Comparison of ENCODE assay signal across 11 cellular contexts in genomic region chr22:46830001-46830715, GRCh38.
DNase-seq lines count a peak whose midpoint lies in the region; ATAC-seq and TF ChIP-seq lines count a peak whose summit lies in the region.
"Had no signal": no experiment of that assay in that cellular context is flagged by ENCODE, and none has a peak within 500 bp of the region (broad histone marks: within the 10 kb centered on the region; RNA-seq: fewer than 3 reads in every experiment).

No MANE protein-coding gene starts in this region.

- CTCF ChIA-PET in PC-3 (lab: Charles Lee) = interaction anchor here (0.5 kb wide), 1 partner anchor 24 kb away, joined by 3 read pairs; no protein-coding TSS in a partner anchor

- POLR2A ChIA-PET in PC-3 (lab: Charles Lee; ENCODE audit: unreplicated experiment) = interaction anchor here (0.5 to 0.6 kb wide), 3 partner anchors 9 to 32 kb away, joined by 4 to 5 read pairs (median 4); no protein-coding TSS in a partner anchor

- peaks cover 37% of the 10 kb centered on the region for H3K79me2 ChIP-seq in PC-3 (ENCODE audit: low read length)

- H4K20me1 ChIP-seq in PC-3 (ENCODE audit: low read length) = no peaks in the 10 kb centered on the region

- 0 out of 2 replicates have a peak, but pooled peaks cover 3% of the 10 kb centered on the region for H3K9me3 ChIP-seq in PC-3 (ENCODE audit: low read length)

- DNase-seq in COLO668 (lab: John Stamatoyannopoulos, UW; ENCODE audit: unreplicated experiment) = peak; percentile 23
- DNase-seq in PC-3 = peak; percentile 84
- peak; percentile 49 for DNase-seq in fibroblast of mammary gland (ENCODE audit: low read depth)
- DNase-seq in pons (ENCODE audit: low spot score) = peak; percentile 49
- no peak for DNase-seq in NCI-H2107 treated with DMSO at 0.1 percent for 48 hours (lab: John Stamatoyannopoulos, UW; ENCODE audit: unreplicated experiment)
- no peak for DNase-seq in stimulated activated CD4-positive, alpha-beta T cell treated with anti-CD3 and anti-CD28 coated beads, Interleukin-4, amount 100 ng/mL, for 4 hours
- no peak for DNase-seq in NCI-H345 (lab: John Stamatoyannopoulos, UW)
- no peak for DNase-seq in NOMO-1 treated with DMSO at 0.1 percent for 48 hours (lab: John Stamatoyannopoulos, UW; ENCODE audit: unreplicated experiment)
- DNase-seq: activated CD4-positive, alpha-beta T cell treated with anti-CD3 and anti-CD28 coated beads for 4 hours; NCI-H1417 treated with DMSO at 0.1 percent for 48 hours; retina had no signal

- no peak for TF ChIP-seq CTCF in PC-3 (conservative IDR thresholded peaks at IDR 0.05; ENCODE audit: low read depth, low read length)
- TF ChIP-seq CTCF in fibroblast of mammary gland (conservative IDR thresholded peaks at IDR 0.05; ENCODE audit: control insufficient read depth, insufficient read depth, low read depth, low read length) = no peak

- no peaks in the 10 kb centered on the region for H3K27me3 ChIP-seq in PC-3 (ENCODE audit: low read length)

- peak; percentile 72 for ATAC-seq in PC-3

- H3K36me3 ChIP-seq in PC-3 (ENCODE audit: low read depth, low read length) = peaks cover 3% of the 10 kb centered on the region; the same call in 1 of the 2 replicates

- H2AFZ ChIP-seq in PC-3 (ENCODE audit: low read length) = peak overlapping the region; percentile 29; the same call in 1 of the 2 replicates

- peaks cover 43% of the 10 kb centered on the region for H3K4me1 ChIP-seq in PC-3 (ENCODE audit: insufficient read depth, low read length)

- H3K4me3 ChIP-seq in PC-3 (ENCODE audit: low read length) (peak overlapping the region; percentile 57), fibroblast of mammary gland (ENCODE audit: control insufficient read depth, low read depth, low read length) (no peak overlapping the region)

- intact Hi-C loops in PC-3 (cut with micrococcal nuclease) = no loop called here

- H3K9me2 ChIP-seq in PC-3 (replicated peaks; ENCODE audit: low read length) = no peaks in the 10 kb centered on the region

- BruUV-seq in PC-3 (replicated peaks; lab: Mats Ljungman, UMichigan) = TSS peak; percentile 58

- peaks cover 17% of the 10 kb centered on the region for H3F3A ChIP-seq in PC-3 (ENCODE audit: low read length, unreplicated experiment)

- peak overlapping the region; percentile 88 for H3K9ac ChIP-seq in PC-3 (ENCODE audit: low read length)

- peak overlapping the region; percentile 86 for H3K4me2 ChIP-seq in PC-3 (ENCODE audit: low read length)

- peak overlapping the region; percentile 99 for H3K27ac ChIP-seq in PC-3 (ENCODE audit: low read length)

Comparison
In these comparisons a context has a peak if more than half of its experiments do, and no peak if none do; other contexts are left out.
1. DNase-seq: peak in COLO668 (single experiment), PC-3 (single experiment), fibroblast of mammary gland (single experiment) and pons (single experiment); none in NCI-H2107 treated with DMSO at 0.1 percent for 48 hours (single experiment), stimulated activated CD4-positive, alpha-beta T cell treated with anti-CD3 and anti-CD28 coated beads, Interleukin-4, amount 100 ng/mL, for 4 hours (0 of 2), NCI-H345 (single experiment) and NOMO-1 treated with DMSO at 0.1 percent for 48 hours (single experiment).